ENCODE assay signal across 20 cellular contexts in the genomic region with DNA sequence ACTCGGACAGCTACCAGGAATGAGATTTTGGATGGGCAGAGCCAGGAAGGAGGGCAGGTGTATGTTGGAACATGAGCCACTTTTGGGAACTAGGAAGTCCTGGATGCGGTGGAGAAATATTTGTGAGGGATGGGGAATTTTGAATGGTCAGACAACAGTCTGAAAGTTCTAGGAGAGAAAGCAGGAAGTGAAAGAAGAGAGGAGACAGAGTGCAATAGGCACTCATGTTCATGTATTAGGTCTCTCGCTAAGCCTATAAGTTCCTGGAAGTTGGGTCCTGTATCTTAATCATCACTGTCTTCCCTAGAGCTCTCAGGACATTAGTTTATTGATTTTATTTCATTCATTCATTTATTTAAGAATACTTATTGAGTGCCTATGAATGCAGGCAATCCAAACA.
"Had no signal": no experiment of that assay in that cellular context is flagged by ENCODE, and none has a peak within 500 bp of the region (broad histone marks: within the 10 kb centered on the region; RNA-seq: fewer than 3 reads in every experiment).

No MANE protein-coding gene starts in this region.

- DNase-seq: activated CD4-positive, alpha-beta T cell treated with anti-CD3 and anti-CD28 coated beads, Interleukin-2, amount 50 U/mL, for 4 hours; activated CD8-positive, alpha-beta memory T cell treated with anti-CD3 and anti-CD28 coated beads for 24 hours; activated CD8-positive, alpha-beta memory T cell treated with anti-CD3 and anti-CD28 coated beads, Interleukin-2, amount 50 U/mL, for 4 hours; activated naive CD4-positive, alpha-beta T cell; activated T-cell treated with anti-CD3 and anti-CD28 coated beads, Interleukin-2, amount 50 U/mL, for 24 hours; adrenal gland; brain microvascular endothelial cell; caudate nucleus; effector CD4-positive, alpha-beta T cell; erythroblast; foreskin fibroblast; heart right ventricle; islet precursor cell; left colon; ovary; spleen; stimulated activated CD4-positive, alpha-beta T cell treated with anti-CD3 and anti-CD28 coated beads, Interleukin-4, amount 100 ng/mL, for 1 hour; stimulated activated naive CD4-positive, alpha-beta T cell treated with Interleukin-2 at 50 U/mL for 16 hours; thyroid gland had no signal

- ATAC-seq: heart right ventricle; left colon; natural killer cell treated with Interleukin-12 subunit alpha and Interleukin-12 subunit beta and Interleukin-15 and Interleukin-18, amount 100 ng/mL, for 72 hours had no signal
